ENCODE assay signal across 21 cellular contexts in the genomic region with DNA sequence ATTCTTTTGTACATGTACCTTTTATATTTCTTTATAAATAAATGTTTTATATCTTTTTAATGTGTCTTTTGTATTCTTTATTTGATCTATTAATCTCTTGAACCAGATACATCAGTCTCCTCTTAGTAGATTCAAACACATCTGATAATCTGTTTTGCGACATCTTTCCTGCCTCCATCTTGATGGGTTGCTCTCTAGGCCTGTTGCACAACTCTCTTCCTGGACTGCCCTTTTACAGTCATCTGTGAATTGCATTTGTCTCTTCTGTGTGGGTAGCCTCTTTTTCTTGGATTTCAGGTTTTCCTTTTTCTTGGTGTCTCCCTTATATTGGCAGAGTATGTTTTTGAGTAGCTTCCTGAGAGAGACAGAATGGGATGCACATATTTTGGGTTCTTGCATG. TPM values are rescaled to one million over a fixed set of nuclear protein-coding genes. Genes with fewer than 3 reads are reported as not detected.
A peak's percentile ranks its signal among the peaks of the same experiment; 100 is the strongest.
DNase-seq lines count a peak whose midpoint lies in the region; ATAC-seq and TF ChIP-seq lines count a peak whose summit lies in the region.
"Had no signal": no experiment of that assay in that cellular context is flagged by ENCODE, and none has a peak within 500 bp of the region (broad histone marks: within the 10 kb centered on the region; RNA-seq: fewer than 3 reads in every experiment).

No MANE protein-coding gene starts in this region.

- no peak overlapping the region for H4K5ac ChIP-seq in IMR-90 (ENCODE audit: low read depth, low read length)

- H2AK9ac ChIP-seq in IMR-90 (replicated peaks; ENCODE audit: low read depth, low read length, poor library complexity) = no peak overlapping the region

- H3K27ac ChIP-seq in A673 (ENCODE audit: low read depth, low read length, poor library complexity, severe bottlenecking) (no peak overlapping the region), IMR-90 (ENCODE audit: insufficient read depth, low read length) (no peak overlapping the region)
- H3K27ac ChIP-seq: body of pancreas, esophagus squamous epithelium, hepatocyte, Peyer's patch, vagina had no signal

- H4K8ac ChIP-seq in IMR-90 (ENCODE audit: low read depth in 2 of 2, low read length in 2 of 2) = no peak overlapping the region

- H3K4me3 Mint-ChIP-seq in glutamatergic neuron (ENCODE audit: unreplicated experiment) = no peak overlapping the region
- H3K4me3 Mint-ChIP-seq in stimulated activated memory B cell treated with anti-CD40 and anti-IgM and Interleukin-4, amounts not matched to agents 10 μg/mL and 1 μg/mL and 100 μg/mL, for 72 hours = no peak overlapping the region
- H3K4me3 Mint-ChIP-seq: activated naive CD4-positive, alpha-beta T cell treated with anti-CD3 and anti-CD28 coated beads, Interleukin-2, amount 10 ng/mL, durations not matched to agents 7 days and 5 days; stimulated activated naive CD8-positive, alpha-beta T cell treated with anti-CD3 and anti-CD28 coated beads, Interleukin-15, amount 100 ng/mL, for 72 hours had no signal

- POLR2A ChIA-PET in A673 (lab: Charles Lee; ENCODE audit: low non-redundant PET) = no interaction called here
- POLR2A ChIA-PET in IMR-90 (lab: Charles Lee; ENCODE audit: unreplicated experiment) = no interaction called here

- CTCF ChIA-PET in A673 (lab: Charles Lee) (interaction anchor here (0.6 kb wide), 1 partner anchor 1515 kb away, joined by 3 read pairs; no protein-coding TSS in a partner anchor), IMR-90 (lab: Yijun Ruan, JAX) (no interaction called here)

- H4K91ac ChIP-seq in IMR-90 (ENCODE audit: insufficient read depth, low read depth, low read length) = no peak overlapping the region

- TF ChIP-seq CTCF in A673 (conservative IDR thresholded peaks at IDR 0.05; ENCODE audit: low read depth, low read length) (no peak), IMR-90 (conservative IDR thresholded peaks at IDR 0.05; ENCODE audit: low read depth, low read length) (no peak), foreskin fibroblast (IDR thresholded peaks at IDR 0.05; ENCODE audit: low read depth, low read length) (no peak), glutamatergic neuron (IDR thresholded peaks at IDR 0.05; ENCODE audit: partially characterized antibody, unreplicated experiment) (no peak)

- DNase-seq in A673 (ENCODE audit: low spot score) (peak; percentile 53), IMR-90 (peak; percentile 22), SKM-1 treated with dmso at 0.1 percent for 144 hours (lab: John Stamatoyannopoulos, UW; ENCODE audit: unreplicated experiment) (peak; percentile 62), foreskin fibroblast (peak; percentile 33 to 61), glutamatergic neuron (no peak), head of caudate nucleus (no peak), mesenteric fat pad (ENCODE audit: low spot score) (no peak)
- DNase-seq: activated CD4-positive, alpha-beta T cell treated with anti-CD3 and anti-CD28 coated beads, Interleukin-2, amount 50 U/mL, for 4 hours; activated naive CD4-positive, alpha-beta T cell treated with anti-CD3 and anti-CD28 coated beads, Interleukin-2, amount 10 ng/mL, durations not matched to agents 7 days and 5 days; body of pancreas; Caco-2; esophagus squamous epithelium; kidney glomerular epithelial cell; NCI-H1092; NCI-H2081; NCI-H524 treated with DMSO at 0.1 percent for 48 hours; Peyer's patch; stimulated activated naive CD8-positive, alpha-beta T cell treated with anti-CD3 and anti-CD28 coated beads, Interleukin-15, amount 100 ng/mL, for 72 hours had no signal

- H3K27ac Mint-ChIP-seq in glutamatergic neuron (ENCODE audit: unreplicated experiment) = no peak overlapping the region
- no peak overlapping the region for H3K27ac Mint-ChIP-seq in stimulated activated memory B cell treated with anti-CD40 and anti-IgM and Interleukin-4, amounts not matched to agents 10 μg/mL and 1 μg/mL and 100 μg/mL, for 72 hours
- H3K27ac Mint-ChIP-seq: activated naive CD4-positive, alpha-beta T cell treated with anti-CD3 and anti-CD28 coated beads, Interleukin-2, amount 10 ng/mL, durations not matched to agents 7 days and 5 days; stimulated activated naive CD8-positive, alpha-beta T cell treated with anti-CD3 and anti-CD28 coated beads, Interleukin-15, amount 100 ng/mL, for 72 hours had no signal

- H3K4me3 ChIP-seq in A673 (ENCODE audit: low read depth, low read length, poor library complexity, severe bottlenecking) (no peak overlapping the region), IMR-90 (ENCODE audit: insufficient read depth, low read depth, low read length) (no peak overlapping the region), foreskin fibroblast (ENCODE audit: low read depth in 1 of 2, low read length in 2 of 2) (no peak overlapping the region)
- H3K4me3 ChIP-seq: body of pancreas, esophagus squamous epithelium, hepatocyte, Peyer's patch, vagina had no signal

- intact Hi-C loops in A673 (cut with micrococcal nuclease; ENCODE audit: unreplicated experiment) = no loop called here
- intact Hi-C loops in IMR-90 (cut with micrococcal nuclease) = no loop called here
- intact Hi-C loops in head of caudate nucleus (cut with DNase I) = loop anchor here (10.0 kb wide), 1 partner anchor 71 kb away; the partner anchor contains the start of gene FAM151B

- H3K4me1 ChIP-seq in A673 (ENCODE audit: insufficient read depth, low read length, poor library complexity, severe bottlenecking) (peaks cover 10% of the 10 kb centered on the region), IMR-90 (ENCODE audit: control insufficient read depth, insufficient read depth, low read length) (no peaks in the 10 kb centered on the region)
- H3K4me1 ChIP-seq: Caco-2 had no signal

- H2AK5ac ChIP-seq in IMR-90 (ENCODE audit: low read depth, low read length) = no peak overlapping the region

- 0 out of 2 replicates have a peak, but pooled peaks cover 4% of the 10 kb centered on the region for H3K9me1 ChIP-seq in IMR-90 (ENCODE audit: insufficient read depth, low read length)

- dilution Hi-C loops in IMR-90 (cut with HindIII; ENCODE audit: low sequenced_read_pairs, unreplicated experiment) = no loop called here

- in situ Hi-C loops in IMR-90 (cut with MboI; ENCODE audit: low sequenced_read_pairs) = no loop called here

- H3K56ac ChIP-seq in IMR-90 (ENCODE audit: extremely low read depth, insufficient read depth, low read length) = no peak overlapping the region

- H3K4me2 ChIP-seq in IMR-90 (ENCODE audit: low read depth, low read length) = no peak overlapping the region
- H3K4me2 ChIP-seq: hepatocyte had no signal

- H3K36me3 Mint-ChIP-seq in glutamatergic neuron (ENCODE audit: unreplicated experiment) = no peaks in the 10 kb centered on the region
- H3K36me3 Mint-ChIP-seq in stimulated activated memory B cell treated with anti-CD40 and anti-IgM and Interleukin-4, amounts not matched to agents 10 μg/mL and 1 μg/mL and 100 μg/mL, for 72 hours = peaks cover 19% of the 10 kb centered on the region

- H2BK5ac ChIP-seq in IMR-90 (ENCODE audit: low read depth, low read length, poor library complexity, severe bottlenecking) = no peak overlapping the region

- no peak for TF ChIP-seq POLR2A in IMR-90 (IDR thresholded peaks at IDR 0.05; ENCODE audit: low read depth, low read length)

- peaks cover 9 to 31% of the 10 kb centered on the region in 2 experiments for H3K79me1 ChIP-seq in IMR-90 (ENCODE audit: low read depth in 1 of 2, low read length in 2 of 2)

- no peaks in the 10 kb centered on the region for H3K27me3 ChIP-seq in A673 (replicated peaks; ENCODE audit: insufficient read depth, low read depth, low read length, poor library complexity)
- H3K27me3 ChIP-seq in IMR-90 (ENCODE audit: control insufficient read depth, insufficient read depth, low read length) = no peaks in the 10 kb centered on the region
- H3K27me3 ChIP-seq: body of pancreas, esophagus squamous epithelium, hepatocyte, Peyer's patch, vagina had no signal

- H3K36me3 ChIP-seq in A673 (ENCODE audit: insufficient read depth, low read length, poor library complexity, severe bottlenecking) = no peaks in the 10 kb centered on the region
- peaks cover 5% of the 10 kb centered on the region; the same call in 1 of the 2 replicates for H3K36me3 ChIP-seq in IMR-90 (ENCODE audit: control insufficient read depth, insufficient read depth, low read length)
- H3K36me3 ChIP-seq: Peyer's patch, vagina had no signal

- H3K9me3 Mint-ChIP-seq in glutamatergic neuron (ENCODE audit: unreplicated experiment) = no peaks in the 10 kb centered on the region
- H3K9me3 Mint-ChIP-seq in stimulated activated memory B cell treated with anti-CD40 and anti-IgM and Interleukin-4, amounts not matched to agents 10 μg/mL and 1 μg/mL and 100 μg/mL, for 72 hours = no peaks in the 10 kb centered on the region
- H3K9me3 Mint-ChIP-seq: activated naive CD4-positive, alpha-beta T cell treated with anti-CD3 and anti-CD28 coated beads, Interleukin-2, amount 10 ng/mL, durations not matched to agents 7 days and 5 days; stimulated activated naive CD8-positive, alpha-beta T cell treated with anti-CD3 and anti-CD28 coated beads, Interleukin-15, amount 100 ng/mL, for 72 hours had no signal

- no peak for ATAC-seq in IMR-90 (ENCODE audit: low read depth)
- no peak for ATAC-seq in stimulated activated memory B cell treated with anti-CD40 and anti-IgM and Interleukin-4, amounts not matched to agents 10 μg/mL and 1 μg/mL and 100 μg/mL, for 72 hours
- ATAC-seq: body of pancreas; stimulated activated naive CD8-positive, alpha-beta T cell treated with anti-CD3 and anti-CD28 coated beads, Interleukin-15, amount 100 ng/mL, for 72 hours had no signal

- H2BK20ac ChIP-seq in IMR-90 (ENCODE audit: low read depth, low read length) = no peak overlapping the region

- TF ChIP-seq RAD21 in IMR-90 (IDR thresholded peaks at IDR 0.05; ENCODE audit: low read length) = no peak

- no peak overlapping the region for H2AFZ ChIP-seq in IMR-90 (replicated peaks; ENCODE audit: low read length, poor library complexity)
- H2AFZ ChIP-seq: hepatocyte had no signal

- no peak overlapping the region for H2BK120ac ChIP-seq in IMR-90 (ENCODE audit: low read depth, low read length)

- peaks cover 4% of the 10 kb centered on the region; the same call in 1 of the 2 replicates for H4K20me1 ChIP-seq in IMR-90 (ENCODE audit: insufficient read depth, low read length)

- BruUV-seq in A673 (replicated peaks; lab: Mats Ljungman, UMichigan) (no TSS peak), IMR-90 (replicated peaks; lab: Mats Ljungman, UMichigan) (no TSS peak)

- no CpG with 5 or more reads among the region's 1 CpG for WGBS in IMR-90 (ENCODE audit: extremely low coverage in 2 of 2, insufficient read length in 1 of 2), 2 experiments

- H3K4ac ChIP-seq in IMR-90 (ENCODE audit: low read depth, low read length) = no peak overlapping the region

- H3K23ac ChIP-seq in IMR-90 (ENCODE audit: low read depth, low read length) = no peak overlapping the region

- H3K9me3 ChIP-seq in A673 (ENCODE audit: low read depth, low read length, poor library complexity, severe bottlenecking) (no peaks in the 10 kb centered on the region), IMR-90 (ENCODE audit: control insufficient read depth, insufficient read depth, low read length) (no peaks in the 10 kb centered on the region)
- H3K9me3 ChIP-seq: body of pancreas, Caco-2, esophagus squamous epithelium, Peyer's patch, vagina had no signal

- H3K18ac ChIP-seq in IMR-90 (ENCODE audit: low read depth, low read length) = no peak overlapping the region

- H3K14ac ChIP-seq in IMR-90 (replicated peaks; ENCODE audit: low read depth, low read length) = no peak overlapping the region

- H3K27me3 Mint-ChIP-seq in glutamatergic neuron (ENCODE audit: unreplicated experiment) = no peaks in the 10 kb centered on the region
- H3K27me3 Mint-ChIP-seq in stimulated activated memory B cell treated with anti-CD40 and anti-IgM and Interleukin-4, amounts not matched to agents 10 μg/mL and 1 μg/mL and 100 μg/mL, for 72 hours = no peaks in the 10 kb centered on the region
- H3K27me3 Mint-ChIP-seq: activated naive CD4-positive, alpha-beta T cell treated with anti-CD3 and anti-CD28 coated beads, Interleukin-2, amount 10 ng/mL, durations not matched to agents 7 days and 5 days; stimulated activated naive CD8-positive, alpha-beta T cell treated with anti-CD3 and anti-CD28 coated beads, Interleukin-15, amount 100 ng/mL, for 72 hours had no signal

- no peak overlapping the region for H2BK15ac ChIP-seq in IMR-90 (ENCODE audit: low read depth, low read length)

- no peak overlapping the region for H3K9ac ChIP-seq in IMR-90 (ENCODE audit: low read depth, low read length)

- H3K4me1 Mint-ChIP-seq in glutamatergic neuron (ENCODE audit: low read depth, unreplicated experiment) = peaks cover 6% of the 10 kb centered on the region
- H3K4me1 Mint-ChIP-seq in stimulated activated memory B cell treated with anti-CD40 and anti-IgM and Interleukin-4, amounts not matched to agents 10 μg/mL and 1 μg/mL and 100 μg/mL, for 72 hours = peaks cover 28% of the 10 kb centered on the region

RNA-seq across cellular contexts. Expression of gene ZFYVE16, which starts 6.2 kb away (rescaled TPM):
- total RNA-seq in A673 (2021) (51.2 and 65.7 TPM in 2 replicates), IMR-90 (2012; rRNA removed) (11.1 and 19.4 TPM in 2 replicates), glutamatergic neuron (ENCODE audit: unreplicated experiment) (51.5 TPM), mesenteric fat pad (37.6 TPM)
- 4.0 and 5.3 TPM in 2 replicates for polyA plus RNA-seq in IMR-90 (2012; rRNA removed)
- polyA plus RNA-seq in IMR-90 (2012; cell fraction: cytosol; rRNA removed) = 0.45 and 0.51 TPM in 2 replicates
- 1.0 and 10.2 TPM in 2 replicates for polyA plus RNA-seq in IMR-90 (2012; cell fraction: nucleus; rRNA removed; ENCODE audit: low replicate concordance)

Comparison
In these comparisons a context has a peak if more than half of its experiments do, and no peak if none do; other contexts are left out.
1. DNase-seq: peak in A673 (single experiment), IMR-90 (single experiment), SKM-1 treated with dmso at 0.1 percent for 144 hours (single experiment) and foreskin fibroblast (2 of 2); none in glutamatergic neuron (single experiment), head of caudate nucleus (0 of 42) and mesenteric fat pad (single experiment).